In the genomic region with DNA sequence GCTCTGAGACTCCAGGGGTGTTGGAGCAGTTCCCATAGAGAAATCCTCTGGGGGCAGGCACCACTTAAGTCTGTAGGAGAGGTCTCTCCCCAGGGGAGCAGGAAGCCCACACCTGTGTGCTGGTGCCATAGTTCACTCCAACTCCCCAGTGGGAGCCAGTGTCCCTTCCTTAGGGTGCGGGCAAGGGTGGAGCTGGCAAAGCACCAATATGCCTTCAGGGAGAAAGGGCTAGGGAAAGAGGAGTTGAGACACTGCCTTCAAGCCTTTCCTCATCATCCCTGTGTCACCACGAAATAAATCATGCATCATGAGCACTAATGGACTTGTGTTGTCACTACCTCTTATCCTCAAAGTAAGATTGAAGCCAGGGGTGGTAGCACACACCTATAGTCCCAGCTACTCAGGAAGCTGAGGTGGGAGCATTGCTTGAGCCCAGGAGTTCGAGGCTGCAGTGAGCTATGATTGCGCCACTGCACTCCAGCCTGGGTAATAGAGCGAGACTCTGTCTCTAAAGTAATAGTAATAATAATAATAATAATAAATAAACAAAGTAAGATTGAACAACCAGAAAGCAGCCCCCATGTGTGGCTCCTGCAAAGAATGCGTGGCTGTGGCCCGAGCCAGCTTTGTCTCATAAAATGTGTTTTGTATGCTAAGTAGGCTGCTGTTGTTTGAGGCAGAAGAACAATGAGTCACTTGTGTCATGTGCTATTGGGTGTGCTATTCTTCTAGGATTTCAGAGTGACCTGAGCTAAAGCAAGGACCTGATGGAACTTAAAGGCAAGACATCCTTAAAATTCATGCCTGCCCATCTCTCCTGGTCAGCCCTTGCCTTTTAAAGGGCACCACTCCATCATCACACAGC, we compare ENCODE assay signal across 7 cellular contexts. TPM values are rescaled to one million over a fixed set of nuclear protein-coding genes. Genes with fewer than 3 reads are reported as not detected.
A peak's percentile ranks its signal among the peaks of the same experiment; 100 is the strongest.
DNase-seq lines count a peak whose midpoint lies in the region; ATAC-seq and TF ChIP-seq lines count a peak whose summit lies in the region.
"Had no signal": no experiment of that assay in that cellular context is flagged by ENCODE, and none has a peak within 500 bp of the region (broad histone marks: within the 10 kb centered on the region; RNA-seq: fewer than 3 reads in every experiment).

No MANE protein-coding gene starts in this region.

- DNase-seq in HCT116 (ENCODE audit: low read depth, low spot score) (no peak), non-pigmented ciliary epithelial cell (ENCODE audit: low read depth) (peak; percentile 23), NCI-H82 treated with DMSO at 0.1 percent for 48 hours (lab: John Stamatoyannopoulos, UW; ENCODE audit: unreplicated experiment) (no peak), iPS-NIHi7 (ENCODE audit: extremely low spot score) (no peak)
- DNase-seq in activated CD8-positive, alpha-beta memory T cell treated with anti-CD3 and anti-CD28 coated beads for 24 hours: no peak
- DNase-seq: stimulated activated CD4-positive, alpha-beta T cell treated with anti-CD3 and anti-CD28 coated beads, Interleukin-2, amount 100 ng/mL, for 24 hours had no signal

- H3K79me2 ChIP-seq in HCT116 (ENCODE audit: insufficient read depth, low read length): no peaks in the 10 kb centered on the region

- peaks cover 8 to 16% of the 10 kb centered on the region in 2 experiments; a peak in 3 of 4 replicates for H3K4me1 ChIP-seq in HCT116 (ENCODE audit: control insufficient read depth in 1 of 2, insufficient read depth in 2 of 2, low read length in 2 of 2)

- no peaks in the 10 kb centered on the region for H3K9me2 ChIP-seq in HCT116 (ENCODE audit: insufficient read depth)

- no peaks in the 10 kb centered on the region for H4K20me1 ChIP-seq in HCT116 (ENCODE audit: insufficient read depth)

- no peaks in the 10 kb centered on the region for H3K36me3 ChIP-seq in HCT116 (ENCODE audit: control insufficient read depth in 1 of 2, insufficient read depth in 2 of 2, low read length in 2 of 2)

- H3K4me3 ChIP-seq in HCT116 (replicated peaks in 1 of 2; ENCODE audit: low read depth in 1 of 2, low read length in 2 of 2): no peak overlapping the region

- no peak for TF ChIP-seq RAD21 in HCT116 (IDR thresholded peaks at IDR 0.05; ENCODE audit: low read depth)

- intact Hi-C loops in HCT116 (cut with micrococcal nuclease): no loop called here

- POLR2A ChIA-PET in HCT116 (lab: Charles Lee): interaction anchor here (0.6 to 2.0 kb wide), 3 partner anchors 8 to 362 kb away, joined by 3 to 12 read pairs (median 5); a partner anchor contains a TSS

- H3K9ac ChIP-seq in HCT116 (ENCODE audit: low read length): no peak overlapping the region

- H2AFZ ChIP-seq in HCT116 (ENCODE audit: low read depth, low read length, poor library complexity, severe bottlenecking): no peak overlapping the region

- no peaks in the 10 kb centered on the region for H3K27me3 ChIP-seq in HCT116 (ENCODE audit: insufficient read depth, low read length)

- RAD21 ChIA-PET in HCT116 (lab: Charles Lee; ENCODE audit: low non-redundant PET in 1 of 2, low total read pairs in 2 of 2, uncharacterized antibody in 2 of 2, unreplicated experiment in 2 of 2): no interaction called here

- TF ChIP-seq POLR2A in HCT116 (IDR thresholded peaks at IDR 0.05; ENCODE audit: borderline replicate concordance, extremely low read depth, insufficient read depth, insufficient read length): no peak

- no peak overlapping the region for H3K27ac ChIP-seq in HCT116 (ENCODE audit: low read depth, low read length)
- peak overlapping the region; percentile 89 for H3K27ac ChIP-seq in cingulate gyrus (ENCODE audit: low read depth, low read length)

- TF ChIP-seq CTCF in HCT116 (IDR thresholded peaks at IDR 0.05 in 2 of 3, conservative IDR thresholded peaks at IDR 0.05 in 1 of 3; ENCODE audit: borderline replicate concordance in 1 of 3, insufficient read depth in 1 of 3, low read depth in 2 of 3, low read length in 2 of 3): no peak

- no peaks in the 10 kb centered on the region for H3K9me3 ChIP-seq in HCT116 (ENCODE audit: control insufficient read depth in 1 of 2, insufficient read depth in 1 of 2, low read depth in 1 of 2, low read length in 2 of 2)

- peak overlapping the region; percentile 28 for H3K4me2 ChIP-seq in HCT116 (ENCODE audit: low read length)

- BruUV-seq in HCT116 (replicated peaks; lab: Mats Ljungman, UMichigan): no TSS peak

- CTCF ChIA-PET in HCT116 (lab: Charles Lee): interaction anchor here (1.9 kb wide), 1 partner anchor 8 kb away, joined by 11 read pairs; a partner anchor contains a TSS

- peak; percentile 57 for ATAC-seq in HCT116

TF ChIP-seq in HCT116, 20 proteins besides CTCF, POLR2A, EP300 and RAD21:
- no peak for TF ChIP-seq EZH2phosphoT487 (IDR thresholded peaks at IDR 0.05; ENCODE audit: borderline replicate concordance)
- TF ChIP-seq POLR2AphosphoS5 (IDR thresholded peaks at IDR 0.05; ENCODE audit: low read depth, low read length): no peak

RNA-seq across cellular contexts. Expression of a gene that starts 6.7 kb away (rescaled TPM):
- total RNA-seq in HCT116 (2021; ENCODE audit: unreplicated experiment): not detected
- 0.16 and 0.17 TPM in 2 replicates for polyA plus RNA-seq in HCT116 (2012)

RNA-seq across cellular contexts. Expression of a gene that starts 8.7 kb away (rescaled TPM):
- 7.6 TPM for total RNA-seq in HCT116 (2021; ENCODE audit: unreplicated experiment)
- polyA plus RNA-seq in HCT116 (2012): 10.1 and 10.9 TPM in 2 replicates

RNA-seq across cellular contexts. Expression of a gene that starts 24.3 kb away (rescaled TPM):
- total RNA-seq in HCT116 (2021; ENCODE audit: unreplicated experiment): 13.9 TPM
- 22.3 and 32.5 TPM in 2 replicates for polyA plus RNA-seq in HCT116 (2012)

RNA-seq across cellular contexts. Expression of a gene that starts 43.5 kb away (rescaled TPM):
- not detected for total RNA-seq in HCT116 (2021; ENCODE audit: unreplicated experiment)
- 0.11 and 0.16 TPM in 2 replicates for polyA plus RNA-seq in HCT116 (2012)
